7 cellular contexts compared by ENCODE assay signal in the genomic region with DNA sequence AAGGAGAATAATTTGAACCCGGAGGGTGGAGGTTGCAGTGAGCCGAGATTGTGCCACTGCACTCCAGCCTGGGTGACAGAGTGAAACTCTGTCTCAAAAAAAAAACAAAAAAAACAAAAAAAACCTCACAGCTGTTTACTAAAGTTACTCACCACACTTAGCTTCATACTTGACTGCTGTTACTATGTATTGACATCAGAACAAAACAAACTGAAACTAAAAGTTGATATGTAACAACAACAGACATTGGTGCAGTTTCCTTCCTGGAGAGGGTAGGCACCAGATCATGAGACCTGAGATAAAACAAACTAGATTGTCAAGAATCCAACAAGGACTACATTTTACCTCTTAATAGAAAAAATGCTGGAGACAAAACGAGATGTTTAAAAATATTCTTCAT. TPM values are rescaled to one million over a fixed set of nuclear protein-coding genes. Genes with fewer than 3 reads are reported as not detected.
DNase-seq lines count a peak whose midpoint lies in the region; ATAC-seq and TF ChIP-seq lines count a peak whose summit lies in the region.
"Not testable (repeated sequence)": the region's sequence is repeated elsewhere in the genome, so short reads cannot be mapped to it uniquely, and the experiment has no call there.

No MANE protein-coding gene starts in this region.

- H3K4me3 ChIP-seq in OCI-LY7 (ENCODE audit: low read depth, low read length, poor library complexity, severe bottlenecking); adipocyte (ENCODE audit: low read length): not testable (repeated sequence)

- H3K36me3 ChIP-seq in OCI-LY7 (ENCODE audit: insufficient read depth, low read length); adipocyte (ENCODE audit: control insufficient read depth, insufficient read depth, low read length, severe bottlenecking): not testable (repeated sequence)

- intact Hi-C loops in OCI-LY7 (cut with micrococcal nuclease; ENCODE audit: unreplicated experiment) = not testable (repeated sequence)

- H3K27me3 ChIP-seq in adipocyte (replicated peaks; ENCODE audit: control insufficient read depth, insufficient read depth, low read length) = not testable (repeated sequence)

- not testable (repeated sequence) for TF ChIP-seq CTCF in GM10266 (IDR thresholded peaks at IDR 0.05; ENCODE audit: control insufficient read depth, insufficient read depth, low read depth, missing control alignments); OCI-LY7 (conservative IDR thresholded peaks at IDR 0.05; ENCODE audit: low read length)

- H3K4me1 ChIP-seq in OCI-LY7 (ENCODE audit: insufficient read depth, low read length, poor library complexity, severe bottlenecking) = not testable (repeated sequence)
- H3K4me1 ChIP-seq in adipocyte (ENCODE audit: control insufficient read depth, insufficient read depth, low read length) = peaks cover 11% of the 10 kb centered on the region

- not testable (repeated sequence) for H3K79me2 ChIP-seq in OCI-LY7 (ENCODE audit: insufficient read depth, low read depth, low read length)

- H3K27ac ChIP-seq in OCI-LY7 (ENCODE audit: low read depth, low read length, poor library complexity, severe bottlenecking) = not testable (repeated sequence)

- H2AFZ ChIP-seq in OCI-LY7 (ENCODE audit: low read length) = not testable (repeated sequence)

- not testable (repeated sequence) for BruUV-seq in OCI-LY7 (replicated peaks; lab: Mats Ljungman, UMichigan)

- H3K9ac ChIP-seq in adipocyte (ENCODE audit: low read length) = not testable (repeated sequence)

- not testable (repeated sequence) for H4K20me1 ChIP-seq in OCI-LY7 (ENCODE audit: insufficient read depth, low read length)

- H3K4me2 ChIP-seq in OCI-LY7 (ENCODE audit: low read length) = 0 out of 2 replicates have a peak overlapping the region, but pooled peaks have one; percentile 10

- not testable (repeated sequence) for H3K9me2 ChIP-seq in OCI-LY7 (ENCODE audit: insufficient read depth, low read length)

- CTCF ChIA-PET in OCI-LY7 (lab: Charles Lee; ENCODE audit: unreplicated experiment) = not testable (repeated sequence)

- POLR2A ChIA-PET in OCI-LY7 (lab: Charles Lee) = interaction anchor here (0.6 to 1.5 kb wide), 5 partner anchors 12 to 756 kb away, joined by 3 to 9 read pairs (median 4); no protein-coding TSS in a partner anchor

- not testable (repeated sequence) for H3K9me3 ChIP-seq in OCI-LY7 (ENCODE audit: low read length); adipocyte (ENCODE audit: control insufficient read depth, low read length)

- DNase-seq in GM10266 (ENCODE audit: extremely low spot score) (peak; percentile 22), GM19240 (ENCODE audit: insufficient read length, low spot score) (peak; percentile 28), H4 (ENCODE audit: low spot score) (peak; percentile 14), OCI-LY7 (ENCODE audit: low spot score) (peak; percentile 7), adipocyte (ENCODE audit: low read depth) (peak; percentile 24), iris pigment epithelial cell (ENCODE audit: low read depth) (peak; percentile 44)

- peak; percentile 89 for ATAC-seq in HG03135 (IDR thresholded peaks at IDR 0.05; ENCODE audit: unreplicated experiment)

RNA-seq across cellular contexts. Expression of gene RPL39, which starts 30.3 kb away (rescaled TPM):
- total RNA-seq in H4 (2014; rRNA removed; shearing (Covaris generic)) = 7,124 and 8,669 TPM in 2 replicates
- 1,897 and 2,118 TPM in 2 replicates for total RNA-seq in OCI-LY7 (2014; rRNA removed; shearing (Covaris generic))
- 2,029 and 2,070 TPM in 2 replicates for total RNA-seq in OCI-LY7 (2022)

RNA-seq across cellular contexts. Expression of gene UPF3B, which starts 31.1 kb away (rescaled TPM):
- total RNA-seq in H4 (2014; rRNA removed; shearing (Covaris generic)) = 1.5 and 3.7 TPM in 2 replicates
- total RNA-seq in OCI-LY7 (2014; rRNA removed; shearing (Covaris generic)) = 8.7 and 10.8 TPM in 2 replicates
- 25.1 and 25.5 TPM in 2 replicates for total RNA-seq in OCI-LY7 (2022)

RNA-seq across cellular contexts. Expression of gene RNF113A, which starts 49.8 kb away (rescaled TPM):
- total RNA-seq in H4 (2014; rRNA removed; shearing (Covaris generic)) = 27.4 and 27.5 TPM in 2 replicates
- total RNA-seq in OCI-LY7 (2014; rRNA removed; shearing (Covaris generic)) = 32.8 and 37.4 TPM in 2 replicates
- total RNA-seq in OCI-LY7 (2022) = 25.2 and 26.4 TPM in 2 replicates

RNA-seq across cellular contexts. Expression of gene NDUFA1, which starts 49.9 kb away (rescaled TPM):
- total RNA-seq in H4 (2014; rRNA removed; shearing (Covaris generic)) = 163 and 188 TPM in 2 replicates
- total RNA-seq in OCI-LY7 (2014; rRNA removed; shearing (Covaris generic)) = 61.3 and 82.1 TPM in 2 replicates
- 66.7 and 86.3 TPM in 2 replicates for total RNA-seq in OCI-LY7 (2022)
